Comparison of ENCODE assay signal across 11 cellular contexts in the genomic region with DNA sequence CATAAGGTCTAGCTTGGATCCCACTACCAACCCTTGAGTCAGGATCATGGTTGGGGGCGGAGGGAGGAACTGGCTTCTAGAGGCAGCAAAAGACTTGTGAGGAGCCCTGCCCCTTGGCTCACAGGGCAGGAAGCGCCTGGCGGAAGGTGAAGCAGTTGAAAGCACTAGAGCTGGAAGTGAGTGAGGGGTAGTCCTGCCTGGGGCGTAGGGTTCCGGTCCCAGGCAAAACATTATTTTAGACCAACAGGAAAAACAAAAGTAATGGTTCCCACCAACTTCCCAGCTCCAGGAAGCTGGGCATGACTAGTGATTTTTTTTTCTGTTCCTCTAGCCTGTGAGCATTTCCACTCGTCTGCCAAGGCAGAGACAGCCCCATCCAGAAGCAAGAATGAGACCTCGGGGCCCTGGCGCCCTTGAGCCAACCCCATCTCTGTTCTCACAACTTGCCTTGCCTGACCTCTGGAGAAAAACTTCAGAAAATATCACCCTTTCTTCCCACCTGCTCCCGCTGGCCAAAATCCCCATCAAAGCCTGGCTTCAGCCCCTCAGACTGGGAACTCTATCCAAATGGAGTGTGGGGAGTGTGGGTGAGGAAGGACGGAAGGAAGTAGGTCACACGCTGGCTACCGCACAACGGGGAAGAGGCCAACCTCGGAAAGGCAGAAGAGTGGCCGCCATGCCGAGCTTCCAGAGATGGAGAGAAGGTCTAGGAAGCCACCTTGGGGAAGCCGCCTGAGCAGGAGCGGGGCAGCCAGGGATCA. TPM values are rescaled to one million over a fixed set of nuclear protein-coding genes. Genes with fewer than 3 reads are reported as not detected.
A peak's percentile ranks its signal among the peaks of the same experiment; 100 is the strongest.
DNase-seq lines count a peak whose midpoint lies in the region; ATAC-seq and TF ChIP-seq lines count a peak whose summit lies in the region.
"Had no signal": no experiment of that assay in that cellular context is flagged by ENCODE, and none has a peak within 500 bp of the region (broad histone marks: within the 10 kb centered on the region; RNA-seq: fewer than 3 reads in every experiment).

No MANE protein-coding gene starts in this region.

- WGBS in psoas muscle, 3 donors: 37 to 50% (median 43%) methylated on average over 18 of the region's 18 CpGs

- ATAC-seq in Right ventricle myocardium superior (ENCODE audit: poor library complexity): peak; percentile 20
- peak in 3 of 4 donors; percentile 16 to 22 (median 17) for ATAC-seq in psoas muscle
- no peak for ATAC-seq in GM19035 (IDR thresholded peaks at IDR 0.05; ENCODE audit: unreplicated experiment)
- no peak for ATAC-seq in GM18505 (IDR thresholded peaks at IDR 0.05; ENCODE audit: unreplicated experiment)
- ATAC-seq in GM21528 (IDR thresholded peaks at IDR 0.05; ENCODE audit: low FRiP score, unreplicated experiment): no peak

- H3K9me3 ChIP-seq in psoas muscle: no peaks in the 10 kb centered on the region

- peak overlapping the region; percentile 10 for H3K4me3 ChIP-seq in psoas muscle

- no peaks in the 10 kb centered on the region for H3K27me3 ChIP-seq in psoas muscle (ENCODE audit: insufficient read depth in 3 of 3, low read length in 2 of 3)

- TF ChIP-seq CTCF in psoas muscle (IDR thresholded peaks at IDR 0.05): no peak

- H3K27ac ChIP-seq in psoas muscle: peak overlapping the region; percentile 48

- peak in 4 of 6 experiments; percentile 2 to 62 (median 8) for DNase-seq in stimulated activated naive CD4-positive, alpha-beta T cell (lab: John Stamatoyannopoulos, UW)
- no peak for DNase-seq in stimulated activated naive CD4-positive, alpha-beta T cell treated with Interleukin-2 at 50 U/mL for 16 hours (lab: John Stamatoyannopoulos, UW)
- DNase-seq in Right ventricle myocardium superior (no peak), psoas muscle (no peak), OCI-M1 (lab: John Stamatoyannopoulos, UW) (no peak)
- DNase-seq: activated gamma-delta T cell, EL, NCI-H446 had no signal

- no peak for TF ChIP-seq POLR2A in GM18505 (IDR thresholded peaks at IDR 0.05; ENCODE audit: borderline replicate concordance, extremely low read depth, insufficient read depth, insufficient read length)

- peaks cover 6% of the 10 kb centered on the region for H3K4me1 ChIP-seq in psoas muscle

- H3K36me3 ChIP-seq in psoas muscle (ENCODE audit: insufficient read depth in 1 of 2, low read depth in 1 of 2): no peaks in the 10 kb centered on the region

- intact Hi-C loops in Right ventricle myocardium superior (cut with DNase I) (no loop called here), psoas muscle (cut with DNase I) (no loop called here)

RNA-seq across cellular contexts. Expression of a gene that starts 57.5 kb away (rescaled TPM):
- total RNA-seq in Right ventricle myocardium superior: 215 TPM
- 1 to 10 TPM; 1.9 to 3.6 (median 2.3) TPM for total RNA-seq in psoas muscle
- 1 to 10 TPM; 1.6 to 2.0 (median 2.0) TPM for polyA plus RNA-seq in psoas muscle

Comparison
In these comparisons a context has a peak if more than half of its experiments do, and no peak if none do; other contexts are left out.
1. DNase-seq: peak in stimulated activated naive CD4-positive, alpha-beta T cell (4 of 6); none in stimulated activated naive CD4-positive, alpha-beta T cell treated with Interleukin-2 at 50 U/mL for 16 hours (single experiment), Right ventricle myocardium superior (single experiment), psoas muscle (0 of 2) and OCI-M1 (single experiment).
2. ATAC-seq: peak in Right ventricle myocardium superior (single experiment) and psoas muscle (3 of 4); none in GM19035 (single experiment), GM18505 (single experiment) and GM21528 (single experiment).
3. RNA of a gene that starts 57.5 kb away (total RNA-seq): 215 TPM in Right ventricle myocardium superior (single experiment); 1.9 to 3.6 TPM in psoas muscle; every median in the first group is over 10 times any median in the second.